In the genomic region with DNA sequence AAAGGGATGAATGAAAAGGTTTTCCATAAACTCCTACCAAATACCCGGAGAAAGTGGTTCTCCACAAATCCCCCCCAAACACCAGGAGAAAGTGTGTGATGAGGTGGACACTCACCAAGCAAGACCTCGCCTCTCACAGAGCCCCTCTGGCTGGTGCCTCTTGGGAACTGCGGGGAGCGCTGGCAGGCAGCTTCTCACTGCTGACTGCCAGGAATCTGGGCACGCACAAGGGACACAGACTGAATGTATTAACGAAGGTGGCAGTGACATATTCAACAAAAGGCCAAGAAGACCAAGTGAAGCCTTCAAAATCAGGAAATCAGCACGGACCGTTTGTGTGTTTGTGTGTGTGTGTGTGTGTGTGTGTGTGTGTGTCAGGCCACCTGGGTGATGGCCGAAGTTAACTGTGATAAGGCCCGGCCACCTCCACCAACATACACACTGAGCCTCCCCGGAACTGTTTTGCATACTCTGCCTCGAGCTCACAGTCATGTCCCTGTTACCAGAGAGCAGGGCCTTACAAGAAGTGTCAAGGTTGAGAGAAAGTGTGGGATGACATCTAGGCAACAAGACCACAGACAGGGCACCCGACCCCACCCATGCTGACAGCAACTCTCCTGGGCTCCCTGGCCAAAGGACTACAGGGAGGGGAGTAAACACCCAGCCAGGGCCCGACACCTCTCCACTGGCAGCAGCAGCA, we compare ENCODE assay signal across 16 cellular contexts. TPM values are rescaled to one million over a fixed set of nuclear protein-coding genes. Genes with fewer than 3 reads are reported as not detected.
DNase-seq lines count a peak whose midpoint lies in the region; ATAC-seq, FAIRE-seq and TF ChIP-seq lines count a peak whose summit lies in the region.
"Had no signal": no experiment of that assay in that cellular context is flagged by ENCODE, and none has a peak within 500 bp of the region (broad histone marks: within the 10 kb centered on the region; RNA-seq: fewer than 3 reads in every experiment).

No MANE protein-coding gene starts in this region.

- H3K36me3 ChIP-seq in testis (ENCODE audit: low read depth, missing control alignments) = no peaks in the 10 kb centered on the region
- no peaks in the 10 kb centered on the region for H3K36me3 ChIP-seq in pancreas
- H3K36me3 ChIP-seq: right atrium auricular region had no signal

- WGBS in testis, 2 donors = 86% methylated on average over 12 to 14 of the region's 14 CpGs
- 43 to 49% methylated on average over 14 of the region's 14 CpGs for WGBS in pancreas, 2 donors

- H3K27me3 Mint-ChIP-seq in T-helper 2 cell treated with Interferon-gamma antibody and Interleukin-4, amounts not matched to agents 5 μg/mL and 100 μg/mL, for 36 hours (ENCODE audit: low read depth) = no peaks in the 10 kb centered on the region
- H3K27me3 Mint-ChIP-seq in central memory CD8-positive, alpha-beta T cell = no peaks in the 10 kb centered on the region

- no peak for TF ChIP-seq CTCF in dorsolateral prefrontal cortex (IDR thresholded peaks at IDR 0.05 in 54 of 56, conservative IDR thresholded peaks at IDR 0.05 in 2 of 56; ENCODE audit: low read depth in 1 of 56, partially characterized antibody in 56 of 56)
- TF ChIP-seq CTCF in testis (IDR thresholded peaks at IDR 0.05) = no peak
- no peak for TF ChIP-seq CTCF in pancreas (IDR thresholded peaks at IDR 0.05)

- TF ChIP-seq POLR2A in testis (IDR thresholded peaks at IDR 0.05) = no peak

- H3K36me3 Mint-ChIP-seq in T-helper 2 cell treated with Interferon-gamma antibody and Interleukin-4, amounts not matched to agents 5 μg/mL and 100 μg/mL, for 36 hours (ENCODE audit: low read depth) = peaks cover 52% of the 10 kb centered on the region
- H3K36me3 Mint-ChIP-seq in central memory CD8-positive, alpha-beta T cell (ENCODE audit: insufficient read depth) = peaks cover 1% of the 10 kb centered on the region

- peaks cover 3% of the 10 kb centered on the region for H3K4me1 ChIP-seq in testis
- H3K4me1 ChIP-seq in pancreas = no peaks in the 10 kb centered on the region

- no peaks in the 10 kb centered on the region for H3K9me3 Mint-ChIP-seq in T-helper 2 cell treated with Interferon-gamma antibody and Interleukin-4, amounts not matched to agents 5 μg/mL and 100 μg/mL, for 36 hours
- H3K9me3 Mint-ChIP-seq in central memory CD8-positive, alpha-beta T cell = no peaks in the 10 kb centered on the region

- H3K4me3 ChIP-seq in dorsolateral prefrontal cortex = no peak overlapping the region
- no peak overlapping the region for H3K4me3 ChIP-seq in testis
- no peak overlapping the region for H3K4me3 ChIP-seq in pancreas
- H3K4me3 ChIP-seq: lung, right atrium auricular region had no signal

- DNase-seq in T-helper 2 cell treated with Interferon-gamma antibody and Interleukin-4, amounts not matched to agents 5 μg/mL and 100 μg/mL, for 36 hours (ENCODE audit: low spot score) = no peak
- DNase-seq in T-helper 2 cell (no peak), NCI-H526 treated with DMSO at 0.1 percent for 48 hours (lab: John Stamatoyannopoulos, UW) (peak; percentile 23), retina (peak; percentile 34), dorsolateral prefrontal cortex (no peak), testis (no peak), pancreas (no peak)
- no peak for DNase-seq in central memory CD8-positive, alpha-beta T cell (ENCODE audit: low spot score in 2 of 2)
- DNase-seq: 8988T; central memory CD4-positive, alpha-beta T cell; NCI-H1436; Right ventricle myocardium superior had no signal

- peak overlapping the region; percentile 89 for H3K27ac Mint-ChIP-seq in T-helper 2 cell treated with Interferon-gamma antibody and Interleukin-4, amounts not matched to agents 5 μg/mL and 100 μg/mL, for 36 hours
- peak overlapping the region; percentile 82 for H3K27ac Mint-ChIP-seq in central memory CD8-positive, alpha-beta T cell (ENCODE audit: low read depth)

- no peak for ATAC-seq in central memory CD8-positive, alpha-beta T cell (replicated peaks; ENCODE audit: extremely low read depth, poor library complexity, severe bottlenecking)
- ATAC-seq in pancreas = no peak

- H3K9me3 ChIP-seq in testis (no peaks in the 10 kb centered on the region), pancreas (no peaks in the 10 kb centered on the region)
- H3K9me3 ChIP-seq: right atrium auricular region had no signal

- intact Hi-C loops in dorsolateral prefrontal cortex (cut with DNase I) (no loop called here), testis (cut with DNase I; ENCODE audit: low total_unique reads) (loop anchor here (5.0 kb wide), 1 partner anchor 108 kb away; no protein-coding TSS in a partner anchor), pancreas (cut with DNase I) (no loop called here)

- H3K27ac ChIP-seq in dorsolateral prefrontal cortex (no peak overlapping the region), testis (no peak overlapping the region), pancreas (no peak overlapping the region)
- H3K27ac ChIP-seq: right atrium auricular region had no signal

- no peak for FAIRE-seq in pancreas (lab: Jason Lieb, UNC)

- peaks cover 63% of the 10 kb centered on the region for H3K4me1 Mint-ChIP-seq in T-helper 2 cell treated with Interferon-gamma antibody and Interleukin-4, amounts not matched to agents 5 μg/mL and 100 μg/mL, for 36 hours (ENCODE audit: low read depth)
- peaks cover 36% of the 10 kb centered on the region for H3K4me1 Mint-ChIP-seq in central memory CD8-positive, alpha-beta T cell

- no peak overlapping the region for H3K4me3 Mint-ChIP-seq in T-helper 2 cell treated with Interferon-gamma antibody and Interleukin-4, amounts not matched to agents 5 μg/mL and 100 μg/mL, for 36 hours
- no peak overlapping the region for H3K4me3 Mint-ChIP-seq in central memory CD8-positive, alpha-beta T cell

- H3K27me3 ChIP-seq in dorsolateral prefrontal cortex = peaks cover 0 to 12% (median 0%) of the 10 kb centered on the region in 45 donors
- H3K27me3 ChIP-seq in testis = no peaks in the 10 kb centered on the region
- no peaks in the 10 kb centered on the region for H3K27me3 ChIP-seq in pancreas
- H3K27me3 ChIP-seq: right atrium auricular region had no signal

RNA-seq across cellular contexts. Expression of gene ATP10A, which starts 18.0 kb away (rescaled TPM):
- 10 to 100 TPM in 86 of 120 experiments, 1 to 10 TPM in 34; 3.9 to 44.5 (median 12.6) TPM for total RNA-seq in dorsolateral prefrontal cortex
- 10 to 100 TPM; 22.8 to 26.5 TPM for total RNA-seq in testis
- polyA plus RNA-seq in testis (ENCODE audit: insufficient read depth, low read depth, low replicate concordance) = 13.6 TPM
- 1 to 10 TPM in 1 of 6 donors, under 1 TPM in 5; 0.04 to 1.2 (median 0.53) TPM for total RNA-seq in pancreas
- polyA plus RNA-seq in pancreas = under 1 TPM; 0.14 to 0.38 TPM
- total RNA-seq: HT-29 had no signal
- polyA plus RNA-seq: neural cell had no signal

Comparison
In these comparisons a context has a peak if more than half of its experiments do, and no peak if none do; other contexts are left out.
1. DNase-seq: peak in NCI-H526 treated with DMSO at 0.1 percent for 48 hours (single experiment) and retina (single experiment); none in T-helper 2 cell treated with Interferon-gamma antibody and Interleukin-4, amounts not matched to agents 5 μg/mL and 100 μg/mL, for 36 hours (single experiment), T-helper 2 cell (0 of 5), central memory CD8-positive, alpha-beta T cell (0 of 2), dorsolateral prefrontal cortex (0 of 10), testis (single experiment) and pancreas (0 of 6).